Comparison of ENCODE assay signal across 11 cellular contexts in genomic region chr20:38700926-38701325, GRCh38. TPM values are rescaled to one million over a fixed set of nuclear protein-coding genes. Genes with fewer than 3 reads are reported as not detected.
"Had no signal": no experiment of that assay in that cellular context is flagged by ENCODE, and none has a peak within 500 bp of the region (broad histone marks: within the 10 kb centered on the region; RNA-seq: fewer than 3 reads in every experiment).

No MANE protein-coding gene starts in this region.

- DNase-seq: GM23248, GOT3, H7, HCEC 1CT, HFFc6 had no signal

- H3K4me1 ChIP-seq: HAP-1 had no signal

- FAIRE-seq: H54 had no signal

- H3K9me3 ChIP-seq: HAP-1 had no signal

- H3K27ac ChIP-seq: GM23248 had no signal

- H3K9me3 Mint-ChIP-seq: GM23338, H9, HFFc6 had no signal

- H3K4me3 Mint-ChIP-seq: GM23338, H9, HFFc6 had no signal

- ATAC-seq: HCT116 had no signal

- H2AFZ ChIP-seq: GM23248 had no signal

- H3K27ac Mint-ChIP-seq: GM23338, H9, HFFc6 had no signal

- H3K9ac ChIP-seq: GM23248 had no signal

- H3K4me3 ChIP-seq: GM23248, GM23338, HAP-1 had no signal

- H3K36me3 ChIP-seq: HAP-1 had no signal

RNA-seq across cellular contexts. Expression of gene SLC32A1, which starts 23.4 kb away (rescaled TPM):
- total RNA-seq: GM23248, H4, H7, HFFc6 had no signal
- polyA plus RNA-seq: GM23248, GM23338 had no signal
